Comparison of ENCODE assay signal across 9 cellular contexts in the genomic region with DNA sequence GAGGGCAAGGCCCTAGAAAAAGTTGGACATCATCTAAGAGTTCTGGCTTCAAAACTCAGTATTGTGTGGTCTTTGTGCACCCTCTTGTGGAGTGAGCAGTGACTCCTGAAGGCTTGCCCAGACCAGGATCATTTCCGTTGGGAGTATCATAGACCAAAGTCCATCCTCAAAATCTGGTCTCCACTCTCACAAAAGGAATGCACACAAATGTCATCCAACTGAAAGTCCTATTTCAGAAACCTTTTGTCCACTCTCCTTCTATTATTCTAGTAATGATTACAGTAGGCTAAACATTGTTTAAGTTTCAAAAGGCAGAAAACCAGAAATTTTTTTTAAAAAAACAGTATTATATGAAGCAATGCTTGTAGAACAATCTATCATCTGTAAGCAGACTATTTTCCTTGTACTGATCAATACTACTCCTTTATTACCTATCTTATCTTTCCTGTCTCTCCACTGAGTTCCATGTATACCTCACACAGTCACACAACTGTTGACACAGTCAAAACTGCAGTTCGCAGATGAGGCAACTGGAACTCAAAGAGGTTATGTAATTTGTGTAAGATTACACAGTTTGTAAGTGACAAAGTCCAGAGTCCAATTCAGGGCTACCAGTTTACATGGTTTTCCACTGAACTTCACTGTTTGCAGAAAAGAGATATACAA. TPM values are rescaled to one million over a fixed set of nuclear protein-coding genes. Genes with fewer than 3 reads are reported as not detected.
DNase-seq lines count a peak whose midpoint lies in the region; ATAC-seq and TF ChIP-seq lines count a peak whose summit lies in the region.
"Had no signal": no experiment of that assay in that cellular context is flagged by ENCODE, and none has a peak within 500 bp of the region (broad histone marks: within the 10 kb centered on the region; RNA-seq: fewer than 3 reads in every experiment).

No MANE protein-coding gene starts in this region.

- H3K4me3 ChIP-seq in spleen = no peak overlapping the region
- H3K4me3 ChIP-seq in effector memory CD4-positive, alpha-beta T cell (ENCODE audit: insufficient read depth, low read depth, low read length, poor library complexity, severe bottlenecking) = no peak overlapping the region

- peaks cover 0 to 8% (median 0%) of the 10 kb centered on the region in 8 donors for H3K9me3 ChIP-seq in spleen
- no peaks in the 10 kb centered on the region for H3K9me3 ChIP-seq in effector memory CD4-positive, alpha-beta T cell (ENCODE audit: control insufficient read depth, low read length)
- H3K9me3 ChIP-seq: neutrophil had no signal

- TF ChIP-seq CTCF in spleen (IDR thresholded peaks at IDR 0.05 in 8 of 11, conservative IDR thresholded peaks at IDR 0.05 in 3 of 11) = peak in 6 of 11 experiments; percentile 22 to 45 (median 37)

- DNase-seq in DMS53 (lab: John Stamatoyannopoulos, UW) (peak; percentile 82), LHCN-M2 (ENCODE audit: low read depth) (peak; percentile 64), SW 1271 (lab: John Stamatoyannopoulos, UW) (peak; percentile 18 to 25), left ventricle myocardium superior (no peak), spleen (no peak), SKM-1 treated with dmso at 0.1 percent for 144 hours (lab: John Stamatoyannopoulos, UW; ENCODE audit: unreplicated experiment) (no peak), NCI-H2029 treated with DMSO at 0.1 percent for 48 hours (lab: John Stamatoyannopoulos, UW) (no peak)
- no peak for DNase-seq in effector memory CD4-positive, alpha-beta T cell

- WGBS in spleen, 5 donors = 45 to 65% (median 57%) methylated on average over 2 of the region's 2 CpGs

- intact Hi-C loops in left ventricle myocardium superior (cut with micrococcal nuclease) = no loop called here
- intact Hi-C loops in spleen (cut with DNase I; ENCODE audit: low total_unique reads) = no loop called here

- H3K4me1 ChIP-seq in spleen = no peaks in the 10 kb centered on the region
- H3K4me1 ChIP-seq in effector memory CD4-positive, alpha-beta T cell (ENCODE audit: control insufficient read depth, insufficient read depth, low read length, poor library complexity, severe bottlenecking) = no peaks in the 10 kb centered on the region

- H3K36me3 ChIP-seq in spleen = no peaks in the 10 kb centered on the region
- H3K36me3 ChIP-seq in effector memory CD4-positive, alpha-beta T cell (ENCODE audit: control insufficient read depth, insufficient read depth, low read length) = no peaks in the 10 kb centered on the region
- H3K36me3 ChIP-seq: neutrophil had no signal

- no peak for TF ChIP-seq POLR2A in spleen (IDR thresholded peaks at IDR 0.05)

- peak; percentile 64 for ATAC-seq in left ventricle myocardium superior

- peaks cover 0 to 9% (median 0%) of the 10 kb centered on the region in 7 donors for H3K27me3 ChIP-seq in spleen (replicated peaks in 1 of 7)
- no peaks in the 10 kb centered on the region for H3K27me3 ChIP-seq in effector memory CD4-positive, alpha-beta T cell (replicated peaks; ENCODE audit: control insufficient read depth, insufficient read depth, low read length, poor library complexity, severe bottlenecking)
- H3K27me3 ChIP-seq: neutrophil had no signal

- no peak overlapping the region for H3K27ac ChIP-seq in spleen
- no peak overlapping the region for H3K27ac ChIP-seq in effector memory CD4-positive, alpha-beta T cell (ENCODE audit: insufficient read depth, low read length, poor library complexity, severe bottlenecking)
- H3K27ac ChIP-seq: neutrophil had no signal

RNA-seq across cellular contexts. Expression of a gene that starts 41.4 kb away (rescaled TPM):
- 45.5 and 63.7 TPM in 2 replicates for total RNA-seq in LHCN-M2 (2014; rRNA removed)
- polyA plus RNA-seq in LHCN-M2 (2012) = 47.3 TPM
- 27.1 TPM for total RNA-seq in left ventricle myocardium superior
- 10 to 100 TPM; 20.2 to 35.3 (median 25.5) TPM for total RNA-seq in spleen
- 10 to 100 TPM; 42.2 to 66.4 (median 59.6) TPM for polyA plus RNA-seq in spleen

Comparison
In these comparisons a context has a peak if more than half of its experiments do, and no peak if none do; other contexts are left out.
1. DNase-seq: peak in DMS53 (single experiment), LHCN-M2 (single experiment) and SW 1271 (2 of 2); none in left ventricle myocardium superior (single experiment), spleen (single experiment), SKM-1 treated with dmso at 0.1 percent for 144 hours (single experiment), effector memory CD4-positive, alpha-beta T cell (0 of 3) and NCI-H2029 treated with DMSO at 0.1 percent for 48 hours (single experiment).